11 cellular contexts compared by ENCODE assay signal in genomic region chr5:170269579-170269978, GRCh38. TPM values are rescaled to one million over a fixed set of nuclear protein-coding genes. Genes with fewer than 3 reads are reported as not detected.
DNase-seq lines count a peak whose midpoint lies in the region; ATAC-seq and TF ChIP-seq lines count a peak whose summit lies in the region.
"Had no signal": no experiment of that assay in that cellular context is flagged by ENCODE, and none has a peak within 500 bp of the region (broad histone marks: within the 10 kb centered on the region; RNA-seq: fewer than 3 reads in every experiment).

No MANE protein-coding gene starts in this region.

- WGBS in stomach, 5 donors: 76 to 85% (median 84%) methylated on average over 7 of the region's 7 CpGs

- H3K27ac Mint-ChIP-seq in activated CD4-positive, alpha-beta memory T cell treated with anti-CD3 and anti-CD28 coated beads for 36 hours: peak overlapping the region; percentile 85
- peak overlapping the region; percentile 87 to 93 (median 90) for H3K27ac Mint-ChIP-seq in immature natural killer cell
- H3K27ac Mint-ChIP-seq: memory B cell had no signal

- no peak overlapping the region for H3K4me3 ChIP-seq in stomach

- H3K27me3 ChIP-seq in stomach: peaks cover 0 to 19% (median 5%) of the 10 kb centered on the region in 3 donors

- peak overlapping the region; percentile 18 for H3K4me3 Mint-ChIP-seq in activated CD4-positive, alpha-beta memory T cell treated with anti-CD3 and anti-CD28 coated beads for 36 hours
- H3K4me3 Mint-ChIP-seq in immature natural killer cell: peak overlapping the region; percentile 31 to 74 (median 53)

- peaks cover 84% of the 10 kb centered on the region for H3K36me3 Mint-ChIP-seq in activated CD4-positive, alpha-beta memory T cell treated with anti-CD3 and anti-CD28 coated beads for 36 hours
- H3K36me3 Mint-ChIP-seq in immature natural killer cell: peaks cover 19 to 60% (median 43%) of the 10 kb centered on the region in 3 donors

- ATAC-seq in GM18861 (IDR thresholded peaks at IDR 0.05; ENCODE audit: unreplicated experiment): no peak
- ATAC-seq in GM18498 (IDR thresholded peaks at IDR 0.05; ENCODE audit: unreplicated experiment): no peak

- peaks cover 15 to 64% (median 26%) of the 10 kb centered on the region in 4 donors for H3K4me1 ChIP-seq in stomach

- TF ChIP-seq CTCF in stomach (IDR thresholded peaks at IDR 0.05): no peak

- intact Hi-C loops in activated CD4-positive, alpha-beta memory T cell treated with anti-CD3 and anti-CD28 coated beads for 36 hours (cut with micrococcal nuclease): loop anchor here (2.0 kb wide), 1 partner anchor 43 kb away; no protein-coding TSS in a partner anchor
- intact Hi-C loops in stomach (cut with DNase I; ENCODE audit: low total_unique reads): loop anchor here (10.0 kb wide), 1 partner anchor 75 kb away; no protein-coding TSS in a partner anchor

- H3K27me3 Mint-ChIP-seq in activated CD4-positive, alpha-beta memory T cell treated with anti-CD3 and anti-CD28 coated beads for 36 hours: no peaks in the 10 kb centered on the region
- H3K27me3 Mint-ChIP-seq in immature natural killer cell (ENCODE audit: low read depth in 3 of 3): peaks cover 4 to 14% (median 8%) of the 10 kb centered on the region in 3 donors

- TF ChIP-seq POLR2A in stomach (IDR thresholded peaks at IDR 0.05): no peak

- peaks cover 84% of the 10 kb centered on the region for H3K4me1 Mint-ChIP-seq in activated CD4-positive, alpha-beta memory T cell treated with anti-CD3 and anti-CD28 coated beads for 36 hours (ENCODE audit: low read depth)
- peaks cover 81 to 91% of the 10 kb centered on the region in 2 donors for H3K4me1 Mint-ChIP-seq in immature natural killer cell

- H3K9me3 Mint-ChIP-seq in activated CD4-positive, alpha-beta memory T cell treated with anti-CD3 and anti-CD28 coated beads for 36 hours: no peaks in the 10 kb centered on the region
- H3K9me3 Mint-ChIP-seq in immature natural killer cell: no peaks in the 10 kb centered on the region
- H3K9me3 Mint-ChIP-seq: memory B cell had no signal

- peak; percentile 61 for DNase-seq in activated CD8-positive, alpha-beta memory T cell treated with anti-CD3 and anti-CD28 coated beads, Interleukin-2, amount 50 U/mL, for 4 hours
- no peak for DNase-seq in activated CD8-positive, alpha-beta memory T cell treated with anti-CD3 and anti-CD28 coated beads, Interleukin-2, amount 50 U/mL, for 48 hours
- DNase-seq in activated CD4-positive, alpha-beta memory T cell treated with anti-CD3 and anti-CD28 coated beads for 36 hours: peak; percentile 85
- DNase-seq in immature natural killer cell: peak in 1 of 3 donors; percentile 31
- DNase-seq in stomach: no peak
- DNase-seq in NCI-H1092 treated with DMSO at 0.1 percent for 48 hours (lab: John Stamatoyannopoulos, UW): no peak
- DNase-seq: NCI-H1417 treated with DMSO at 0.1 percent for 48 hours had no signal

- H3K27ac ChIP-seq in stomach: peak overlapping the region in 4 of 5 donors; percentile 49 to 78 (median 68)

- H3K36me3 ChIP-seq in stomach: peaks cover 0 to 34% (median 14%) of the 10 kb centered on the region in 4 donors

- no peaks in the 10 kb centered on the region for H3K9me3 ChIP-seq in stomach

- TF ChIP-seq EP300 in stomach (IDR thresholded peaks at IDR 0.05): no peak

- POLR2A ChIA-PET in activated CD4-positive, alpha-beta memory T cell treated with anti-CD3 and anti-CD28 coated beads for 36 hours (lab: Charles Lee): interaction anchor here (1.0 to 7.7 kb wide), 7 partner anchors 8 to 69 kb away, joined by 3 to 113 read pairs (median 9); partner anchors contain the start of gene LCP2

- CTCF ChIA-PET in activated CD4-positive, alpha-beta memory T cell treated with anti-CD3 and anti-CD28 coated beads for 36 hours (lab: Charles Lee): interaction anchor here (1.4 to 14.1 kb wide), 9 partner anchors 8 to 72 kb away, joined by 5 to 290 read pairs (median 19); partner anchors contain the start of gene LCP2

RNA-seq across cellular contexts. Expression of gene LCP2, which starts 28.0 kb away (rescaled TPM):
- total RNA-seq in activated CD4-positive, alpha-beta memory T cell treated with anti-CD3 and anti-CD28 coated beads for 36 hours: 100 to 1,000 TPM; 212 to 213 TPM
- polyA plus RNA-seq in immature natural killer cell: 100 to 1,000 TPM in 1 of 3 donors, 10 to 100 TPM in 2; 87.1 to 276 (median 99.3) TPM
- 10 to 100 TPM in 4 of 5 donors, under 1 TPM in 1; 0.58 to 69.4 (median 27.1) TPM for total RNA-seq in stomach
- 10 to 100 TPM in 2 of 3 donors, 1 to 10 TPM in 1; 3.2 to 16.2 (median 15.4) TPM for polyA plus RNA-seq in stomach

RNA-seq across cellular contexts. Expression of gene C5orf58, which starts 36.8 kb away (rescaled TPM):
- not detected for total RNA-seq in activated CD4-positive, alpha-beta memory T cell treated with anti-CD3 and anti-CD28 coated beads for 36 hours
- polyA plus RNA-seq in immature natural killer cell: 1 to 10 TPM in 1 of 3 donors, under 1 TPM in 1, not detected in 1; 0.23 to 1.9 TPM
- total RNA-seq in stomach: under 1 TPM in 1 of 5 donors, not detected in 4; 0.43 TPM
- 1 to 10 TPM in 1 of 3 donors, not detected in 2; 4.6 TPM for polyA plus RNA-seq in stomach
- total RNA-seq: SK-MEL-5 had no signal

Comparison
In these comparisons a context has a peak if more than half of its experiments do, and no peak if none do; other contexts are left out.
1. DNase-seq: peak in activated CD8-positive, alpha-beta memory T cell treated with anti-CD3 and anti-CD28 coated beads, Interleukin-2, amount 50 U/mL, for 4 hours (single experiment) and activated CD4-positive, alpha-beta memory T cell treated with anti-CD3 and anti-CD28 coated beads for 36 hours (single experiment); none in activated CD8-positive, alpha-beta memory T cell treated with anti-CD3 and anti-CD28 coated beads, Interleukin-2, amount 50 U/mL, for 48 hours (single experiment), stomach (single experiment) and NCI-H1092 treated with DMSO at 0.1 percent for 48 hours (single experiment).